19 cellular contexts compared by ENCODE assay signal in the genomic region with DNA sequence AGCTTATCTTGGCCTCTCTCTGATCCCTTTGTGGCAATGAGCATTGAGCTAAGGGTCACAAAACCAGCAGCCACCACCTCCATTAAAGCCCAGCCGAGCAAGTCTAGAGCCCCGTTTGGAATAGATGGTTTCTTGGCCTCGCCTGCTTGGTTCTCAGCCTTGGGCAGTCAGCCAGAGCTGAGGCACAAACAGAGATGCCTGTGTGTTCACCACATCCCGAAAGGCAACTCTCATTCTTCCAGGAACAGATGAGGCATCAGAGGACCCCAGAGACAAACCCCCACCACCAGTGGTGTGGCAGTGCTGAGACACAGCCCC.
DNase-seq lines count a peak whose midpoint lies in the region; ATAC-seq and TF ChIP-seq lines count a peak whose summit lies in the region.
"Had no signal": no experiment of that assay in that cellular context is flagged by ENCODE, and none has a peak within 500 bp of the region (broad histone marks: within the 10 kb centered on the region; RNA-seq: fewer than 3 reads in every experiment).

No MANE protein-coding gene starts in this region.

- H3K4me1 ChIP-seq in heart right ventricle (peaks cover 0 to 8% (median 0%) of the 10 kb centered on the region in 9 donors), colonic mucosa (no peaks in the 10 kb centered on the region), thyroid gland (peaks cover 38 to 69% of the 10 kb centered on the region in 2 donors)
- H3K4me1 ChIP-seq: pancreas had no signal

- no peak for TF ChIP-seq POLR2A in thyroid gland (IDR thresholded peaks at IDR 0.05)

- intact Hi-C loops in Right ventricle myocardium inferior (cut with DNase I): no loop called here
- intact Hi-C loops in heart right ventricle (cut with DNase I): loop anchor here in 2 of 10 donors (10.0 kb wide), 2 partner anchors 119 to 179 kb away; no protein-coding TSS in a partner anchor
- intact Hi-C loops in colonic mucosa (cut with DNase I): no loop called here
- intact Hi-C loops in thyroid gland (cut with DNase I): no loop called here

- DNase-seq in Right ventricle myocardium inferior (ENCODE audit: missing footprints) (no peak), heart right ventricle (no peak), colonic mucosa (peak; percentile 17), mesenteric fat pad (ENCODE audit: low spot score) (peak; percentile 87), thyroid gland (peak; percentile 67 to 78), activated T-cell treated with anti-CD3 and anti-CD28 coated beads for 4 hours (no peak), SKM-1 (lab: John Stamatoyannopoulos, UW; ENCODE audit: unreplicated experiment) (no peak)
- DNase-seq: activated T-cell treated with anti-CD3 and anti-CD28 coated beads, Interleukin-2, amount 50 U/mL, for 1 hour; endodermal cell; KBM-7; NCI-H2029 treated with DMSO at 0.1 percent for 48 hours; NCI-H524; SHP77; T-helper 1 cell had no signal

- H3K9me3 ChIP-seq in heart right ventricle: no peaks in the 10 kb centered on the region
- no peaks in the 10 kb centered on the region for H3K9me3 ChIP-seq in colonic mucosa
- no peaks in the 10 kb centered on the region for H3K9me3 ChIP-seq in thyroid gland
- H3K9me3 ChIP-seq: pancreas, tibial nerve had no signal

- H3K9ac ChIP-seq in colonic mucosa (ENCODE audit: low read depth in 2 of 2, low read length in 2 of 2): no peak overlapping the region

- H3K4me3 ChIP-seq in heart right ventricle (no peak overlapping the region), colonic mucosa (no peak overlapping the region), thyroid gland (replicated peaks in 1 of 3) (no peak overlapping the region)
- H3K4me3 ChIP-seq: pancreas, tibial nerve had no signal

- H3K36me3 ChIP-seq in heart right ventricle (no peaks in the 10 kb centered on the region), colonic mucosa (no peaks in the 10 kb centered on the region), thyroid gland (no peaks in the 10 kb centered on the region)
- H3K36me3 ChIP-seq: pancreas, tibial nerve had no signal

- 59 to 61% methylated on average over 4 of the region's 4 CpGs for WGBS in heart right ventricle, 2 donors
- WGBS in thyroid gland, 2 donors: 34 to 37% methylated on average over 4 of the region's 4 CpGs

- ATAC-seq in Right ventricle myocardium inferior: peak; percentile 13
- ATAC-seq in heart right ventricle: no peak
- no peak for ATAC-seq in GM18907 (IDR thresholded peaks at IDR 0.05; ENCODE audit: unreplicated experiment)
- ATAC-seq: activated naive CD4-positive, alpha-beta T cell treated with anti-CD3 and anti-CD28 coated beads, Interleukin-2, amount 50 U/mL, for 72 hours had no signal

- H3K27me3 ChIP-seq in heart right ventricle (peaks cover 0 to 6% (median 0%) of the 10 kb centered on the region in 7 donors), colonic mucosa (no peaks in the 10 kb centered on the region), thyroid gland (no peaks in the 10 kb centered on the region)
- H3K27me3 ChIP-seq: pancreas, tibial nerve had no signal

- TF ChIP-seq CTCF in heart right ventricle (IDR thresholded peaks at IDR 0.05) (no peak), colonic mucosa (IDR thresholded peaks at IDR 0.05) (no peak), thyroid gland (IDR thresholded peaks at IDR 0.05) (no peak)

- no peak overlapping the region for H3K27ac ChIP-seq in heart right ventricle
- no peak overlapping the region for H3K27ac ChIP-seq in colonic mucosa
- peak overlapping the region in 2 of 3 donors; percentile 26 to 34 for H3K27ac ChIP-seq in thyroid gland
- H3K27ac ChIP-seq: C4-2B, pancreas, tibial nerve had no signal

Comparison
In these comparisons a context has a peak if more than half of its experiments do, and no peak if none do; other contexts are left out.
1. DNase-seq: peak in colonic mucosa (single experiment), mesenteric fat pad (single experiment) and thyroid gland (2 of 2); none in Right ventricle myocardium inferior (single experiment), heart right ventricle (0 of 2), activated T-cell treated with anti-CD3 and anti-CD28 coated beads for 4 hours (single experiment) and SKM-1 (single experiment).
2. H3K27ac ChIP-seq: peak in thyroid gland (2 of 3); none in heart right ventricle (0 of 10) and colonic mucosa (single experiment).